Comparison of ENCODE assay signal across 1 cellular context in the genomic region with DNA sequence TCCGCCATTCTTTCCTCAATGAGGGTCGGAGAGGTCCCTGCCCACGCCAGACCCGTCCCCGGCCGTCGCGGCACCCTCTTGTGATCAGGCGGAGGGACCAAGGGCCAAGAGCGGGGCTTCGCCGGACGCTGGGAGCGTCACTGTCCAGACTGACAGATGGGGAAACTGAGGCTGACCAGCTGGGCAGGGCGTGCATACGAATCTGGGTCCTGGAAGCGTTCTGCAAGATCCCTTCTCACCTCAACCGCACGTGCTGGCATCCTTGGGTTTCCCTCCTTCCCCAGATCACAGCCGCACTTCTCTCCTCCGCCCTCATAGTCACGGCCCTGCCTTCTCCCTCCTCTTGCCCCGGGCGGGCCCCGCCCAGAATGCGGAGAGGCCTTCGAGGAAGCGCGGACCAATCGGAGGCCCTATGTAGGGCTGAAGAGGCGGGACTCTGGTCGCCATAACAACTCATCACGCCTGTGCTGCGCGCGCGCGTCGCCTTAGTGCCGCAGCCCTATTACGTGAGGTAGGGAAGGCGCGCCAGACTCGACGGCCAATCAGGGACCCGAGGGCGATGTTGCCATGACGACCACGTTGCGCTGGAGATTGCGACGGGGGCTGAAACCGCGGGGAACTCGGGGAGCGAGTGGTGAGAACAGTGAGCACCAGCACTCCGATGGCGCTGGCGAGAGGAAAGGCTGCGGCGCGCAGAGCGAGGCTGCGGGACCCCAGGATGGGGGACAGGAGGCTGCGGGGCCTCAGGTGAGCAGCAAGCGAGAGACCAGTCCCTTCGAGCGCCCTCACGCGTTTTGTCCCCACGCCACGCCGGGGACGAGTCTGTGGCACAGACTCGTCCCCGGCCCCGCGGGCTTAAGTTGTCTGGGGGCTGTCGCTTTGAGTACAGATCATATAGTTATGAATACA.
TF ChIP-seq lines count a peak whose summit lies in the region.

No MANE protein-coding gene starts in this region.

TF ChIP-seq in GM12878, 131 proteins besides CTCF, POLR2A, EP300 and RAD21 (continued from another document):
- TF ChIP-seq, protein P1, sequence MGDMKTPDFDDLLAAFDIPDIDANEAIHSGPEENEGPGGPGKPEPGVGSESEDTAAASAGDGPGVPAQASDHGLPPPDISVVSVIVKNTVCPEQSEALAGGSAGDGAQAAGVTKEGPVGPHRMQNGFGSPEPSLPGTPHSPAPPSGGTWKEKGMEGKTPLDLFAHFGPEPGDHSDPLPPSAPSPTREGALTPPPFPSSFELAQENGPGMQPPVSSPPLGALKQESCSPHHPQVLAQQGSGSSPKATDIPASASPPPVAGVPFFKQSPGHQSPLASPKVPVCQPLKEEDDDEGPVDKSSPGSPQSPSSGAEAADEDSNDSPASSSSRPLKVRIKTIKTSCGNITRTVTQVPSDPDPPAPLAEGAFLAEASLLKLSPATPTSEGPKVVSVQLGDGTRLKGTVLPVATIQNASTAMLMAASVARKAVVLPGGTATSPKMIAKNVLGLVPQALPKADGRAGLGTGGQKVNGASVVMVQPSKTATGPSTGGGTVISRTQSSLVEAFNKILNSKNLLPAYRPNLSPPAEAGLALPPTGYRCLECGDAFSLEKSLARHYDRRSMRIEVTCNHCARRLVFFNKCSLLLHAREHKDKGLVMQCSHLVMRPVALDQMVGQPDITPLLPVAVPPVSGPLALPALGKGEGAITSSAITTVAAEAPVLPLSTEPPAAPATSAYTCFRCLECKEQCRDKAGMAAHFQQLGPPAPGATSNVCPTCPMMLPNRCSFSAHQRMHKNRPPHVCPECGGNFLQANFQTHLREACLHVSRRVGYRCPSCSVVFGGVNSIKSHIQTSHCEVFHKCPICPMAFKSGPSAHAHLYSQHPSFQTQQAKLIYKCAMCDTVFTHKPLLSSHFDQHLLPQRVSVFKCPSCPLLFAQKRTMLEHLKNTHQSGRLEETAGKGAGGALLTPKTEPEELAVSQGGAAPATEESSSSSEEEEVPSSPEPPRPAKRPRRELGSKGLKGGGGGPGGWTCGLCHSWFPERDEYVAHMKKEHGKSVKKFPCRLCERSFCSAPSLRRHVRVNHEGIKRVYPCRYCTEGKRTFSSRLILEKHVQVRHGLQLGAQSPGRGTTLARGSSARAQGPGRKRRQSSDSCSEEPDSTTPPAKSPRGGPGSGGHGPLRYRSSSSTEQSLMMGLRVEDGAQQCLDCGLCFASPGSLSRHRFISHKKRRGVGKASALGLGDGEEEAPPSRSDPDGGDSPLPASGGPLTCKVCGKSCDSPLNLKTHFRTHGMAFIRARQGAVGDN (IDR thresholded peaks at IDR 0.05) = 0 out of 2 replicates have a peak, but pooled peaks have one; percentile 24
- 0 out of 4 replicates have a peak, but pooled peaks of 1 of the 2 experiments have one; percentile 47 for TF ChIP-seq SRF (IDR thresholded peaks at IDR 0.05; ENCODE audit: low read depth in 2 of 2, low read length in 2 of 2)
- no peak for TF ChIP-seq SMC3 (IDR thresholded peaks at IDR 0.05; ENCODE audit: borderline replicate concordance, low read length)
- TF ChIP-seq, protein P2, sequence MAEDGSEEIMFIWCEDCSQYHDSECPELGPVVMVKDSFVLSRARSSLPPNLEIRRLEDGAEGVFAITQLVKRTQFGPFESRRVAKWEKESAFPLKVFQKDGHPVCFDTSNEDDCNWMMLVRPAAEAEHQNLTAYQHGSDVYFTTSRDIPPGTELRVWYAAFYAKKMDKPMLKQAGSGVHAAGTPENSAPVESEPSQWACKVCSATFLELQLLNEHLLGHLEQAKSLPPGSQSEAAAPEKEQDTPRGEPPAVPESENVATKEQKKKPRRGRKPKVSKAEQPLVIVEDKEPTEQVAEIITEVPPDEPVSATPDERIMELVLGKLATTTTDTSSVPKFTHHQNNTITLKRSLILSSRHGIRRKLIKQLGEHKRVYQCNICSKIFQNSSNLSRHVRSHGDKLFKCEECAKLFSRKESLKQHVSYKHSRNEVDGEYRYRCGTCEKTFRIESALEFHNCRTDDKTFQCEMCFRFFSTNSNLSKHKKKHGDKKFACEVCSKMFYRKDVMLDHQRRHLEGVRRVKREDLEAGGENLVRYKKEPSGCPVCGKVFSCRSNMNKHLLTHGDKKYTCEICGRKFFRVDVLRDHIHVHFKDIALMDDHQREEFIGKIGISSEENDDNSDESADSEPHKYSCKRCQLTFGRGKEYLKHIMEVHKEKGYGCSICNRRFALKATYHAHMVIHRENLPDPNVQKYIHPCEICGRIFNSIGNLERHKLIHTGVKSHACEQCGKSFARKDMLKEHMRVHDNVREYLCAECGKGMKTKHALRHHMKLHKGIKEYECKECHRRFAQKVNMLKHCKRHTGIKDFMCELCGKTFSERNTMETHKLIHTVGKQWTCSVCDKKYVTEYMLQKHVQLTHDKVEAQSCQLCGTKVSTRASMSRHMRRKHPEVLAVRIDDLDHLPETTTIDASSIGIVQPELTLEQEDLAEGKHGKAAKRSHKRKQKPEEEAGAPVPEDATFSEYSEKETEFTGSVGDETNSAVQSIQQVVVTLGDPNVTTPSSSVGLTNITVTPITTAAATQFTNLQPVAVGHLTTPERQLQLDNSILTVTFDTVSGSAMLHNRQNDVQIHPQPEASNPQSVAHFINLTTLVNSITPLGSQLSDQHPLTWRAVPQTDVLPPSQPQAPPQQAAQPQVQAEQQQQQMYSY (CRISPR knock-in tag; IDR thresholded peaks at IDR 0.05) = no peak
- TF ChIP-seq, protein P3, sequence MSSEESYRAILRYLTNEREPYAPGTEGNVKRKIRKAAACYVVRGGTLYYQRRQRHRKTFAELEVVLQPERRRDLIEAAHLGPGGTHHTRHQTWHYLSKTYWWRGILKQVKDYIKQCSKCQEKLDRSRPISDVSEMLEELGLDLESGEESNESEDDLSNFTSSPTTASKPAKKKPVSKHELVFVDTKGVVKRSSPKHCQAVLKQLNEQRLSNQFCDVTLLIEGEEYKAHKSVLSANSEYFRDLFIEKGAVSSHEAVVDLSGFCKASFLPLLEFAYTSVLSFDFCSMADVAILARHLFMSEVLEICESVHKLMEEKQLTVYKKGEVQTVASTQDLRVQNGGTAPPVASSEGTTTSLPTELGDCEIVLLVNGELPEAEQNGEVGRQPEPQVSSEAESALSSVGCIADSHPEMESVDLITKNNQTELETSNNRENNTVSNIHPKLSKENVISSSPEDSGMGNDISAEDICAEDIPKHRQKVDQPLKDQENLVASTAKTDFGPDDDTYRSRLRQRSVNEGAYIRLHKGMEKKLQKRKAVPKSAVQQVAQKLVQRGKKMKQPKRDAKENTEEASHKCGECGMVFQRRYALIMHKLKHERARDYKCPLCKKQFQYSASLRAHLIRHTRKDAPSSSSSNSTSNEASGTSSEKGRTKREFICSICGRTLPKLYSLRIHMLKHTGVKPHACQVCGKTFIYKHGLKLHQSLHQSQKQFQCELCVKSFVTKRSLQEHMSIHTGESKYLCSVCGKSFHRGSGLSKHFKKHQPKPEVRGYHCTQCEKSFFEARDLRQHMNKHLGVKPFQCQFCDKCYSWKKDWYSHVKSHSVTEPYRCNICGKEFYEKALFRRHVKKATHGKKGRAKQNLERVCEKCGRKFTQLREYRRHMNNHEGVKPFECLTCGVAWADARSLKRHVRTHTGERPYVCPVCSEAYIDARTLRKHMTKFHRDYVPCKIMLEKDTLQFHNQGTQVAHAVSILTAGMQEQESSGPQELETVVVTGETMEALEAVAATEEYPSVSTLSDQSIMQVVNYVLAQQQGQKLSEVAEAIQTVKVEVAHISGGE (CRISPR knock-in tag; IDR thresholded peaks at IDR 0.05) = no peak
- TF ChIP-seq, protein P4, sequence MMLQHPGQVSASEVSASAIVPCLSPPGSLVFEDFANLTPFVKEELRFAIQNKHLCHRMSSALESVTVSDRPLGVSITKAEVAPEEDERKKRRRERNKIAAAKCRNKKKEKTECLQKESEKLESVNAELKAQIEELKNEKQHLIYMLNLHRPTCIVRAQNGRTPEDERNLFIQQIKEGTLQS (IDR thresholded peaks at IDR 0.05; ENCODE audit: borderline replicate concordance, extremely low read depth, low read depth, low read length) = no peak
- TF ChIP-seq, protein P5, sequence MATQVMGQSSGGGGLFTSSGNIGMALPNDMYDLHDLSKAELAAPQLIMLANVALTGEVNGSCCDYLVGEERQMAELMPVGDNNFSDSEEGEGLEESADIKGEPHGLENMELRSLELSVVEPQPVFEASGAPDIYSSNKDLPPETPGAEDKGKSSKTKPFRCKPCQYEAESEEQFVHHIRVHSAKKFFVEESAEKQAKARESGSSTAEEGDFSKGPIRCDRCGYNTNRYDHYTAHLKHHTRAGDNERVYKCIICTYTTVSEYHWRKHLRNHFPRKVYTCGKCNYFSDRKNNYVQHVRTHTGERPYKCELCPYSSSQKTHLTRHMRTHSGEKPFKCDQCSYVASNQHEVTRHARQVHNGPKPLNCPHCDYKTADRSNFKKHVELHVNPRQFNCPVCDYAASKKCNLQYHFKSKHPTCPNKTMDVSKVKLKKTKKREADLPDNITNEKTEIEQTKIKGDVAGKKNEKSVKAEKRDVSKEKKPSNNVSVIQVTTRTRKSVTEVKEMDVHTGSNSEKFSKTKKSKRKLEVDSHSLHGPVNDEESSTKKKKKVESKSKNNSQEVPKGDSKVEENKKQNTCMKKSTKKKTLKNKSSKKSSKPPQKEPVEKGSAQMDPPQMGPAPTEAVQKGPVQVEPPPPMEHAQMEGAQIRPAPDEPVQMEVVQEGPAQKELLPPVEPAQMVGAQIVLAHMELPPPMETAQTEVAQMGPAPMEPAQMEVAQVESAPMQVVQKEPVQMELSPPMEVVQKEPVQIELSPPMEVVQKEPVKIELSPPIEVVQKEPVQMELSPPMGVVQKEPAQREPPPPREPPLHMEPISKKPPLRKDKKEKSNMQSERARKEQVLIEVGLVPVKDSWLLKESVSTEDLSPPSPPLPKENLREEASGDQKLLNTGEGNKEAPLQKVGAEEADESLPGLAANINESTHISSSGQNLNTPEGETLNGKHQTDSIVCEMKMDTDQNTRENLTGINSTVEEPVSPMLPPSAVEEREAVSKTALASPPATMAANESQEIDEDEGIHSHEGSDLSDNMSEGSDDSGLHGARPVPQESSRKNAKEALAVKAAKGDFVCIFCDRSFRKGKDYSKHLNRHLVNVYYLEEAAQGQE (IDR thresholded peaks at IDR 0.05; ENCODE audit: low read depth, low read length) = no peak
- TF ChIP-seq ASH2L (IDR thresholded peaks at IDR 0.05; ENCODE audit: borderline replicate concordance, low read depth) = no peak
- no peak for TF ChIP-seq FOXM1 (IDR thresholded peaks at IDR 0.05; ENCODE audit: low read depth, low read length)
- TF ChIP-seq TCF3 (IDR thresholded peaks at IDR 0.05; ENCODE audit: borderline replicate concordance, insufficient read depth, low read depth, low read length) = no peak
- TF ChIP-seq EGR1 (IDR thresholded peaks at IDR 0.05; ENCODE audit: borderline replicate concordance in 1 of 2, low read depth in 2 of 2, low read length in 2 of 2) = no peak
- TF ChIP-seq YY1 (IDR thresholded peaks at IDR 0.05; ENCODE audit: low read depth, low read length) = peak; percentile 73
- no peak for TF ChIP-seq IRF4 (IDR thresholded peaks at IDR 0.05; ENCODE audit: low read depth, low read length)
- TF ChIP-seq RELA (IDR thresholded peaks at IDR 0.05; ENCODE audit: borderline replicate concordance, partially characterized antibody) = peak; percentile 74
